Comparison of ENCODE assay signal across 8 cellular contexts in genomic region chrX:85004255-85004654, GRCh38. TPM values are rescaled to one million over a fixed set of nuclear protein-coding genes. Genes with fewer than 3 reads are reported as not detected.
A peak's percentile ranks its signal among the peaks of the same experiment; 100 is the strongest.
DNase-seq lines count a peak whose midpoint lies in the region; TF ChIP-seq lines count a peak whose summit lies in the region.

No MANE protein-coding gene starts in this region.

- no peaks in the 10 kb centered on the region for H3K27me3 ChIP-seq in BJ (ENCODE audit: control insufficient read depth, insufficient read depth, low read length)
- H3K27me3 ChIP-seq in H9 (ENCODE audit: insufficient read depth, low read length): no peaks in the 10 kb centered on the region

- no peaks in the 10 kb centered on the region; the same call in 1 of the 2 replicates for H3K79me2 ChIP-seq in H9 (ENCODE audit: insufficient read depth, low read length)

- POLR2A ChIA-PET in BJ (lab: Charles Lee): no interaction called here

- H3K9me3 Mint-ChIP-seq in H9: peaks cover 52 to 63% of the 10 kb centered on the region in 2 experiments
- H3K9me3 Mint-ChIP-seq in progenitor cell of endocrine pancreas (ENCODE audit: low read depth): peaks cover 38% of the 10 kb centered on the region

- H3K27ac Mint-ChIP-seq in H9 (peak overlapping the region in 1 of 3 experiments; percentile 95; a peak in 4 of 7 replicates), progenitor cell of endocrine pancreas (peak overlapping the region; percentile 99)

- no peak overlapping the region for H3K23ac ChIP-seq in H9 (ENCODE audit: insufficient read length, low read depth, low read length)

- H3K36me3 ChIP-seq in BJ (ENCODE audit: control insufficient read depth, insufficient read depth, low read length): no peaks in the 10 kb centered on the region

- H3K4me3 ChIP-seq in BJ (ENCODE audit: low read depth, low read length) (peak overlapping the region; percentile 70), fibroblast of the aortic adventitia (ENCODE audit: low read depth, low read length) (peak overlapping the region; percentile 77)

- no peak overlapping the region for H4K8ac ChIP-seq in H9 (replicated peaks; ENCODE audit: insufficient read length, low read depth, low read length)

- TF ChIP-seq CTCF in BJ (IDR thresholded peaks at IDR 0.05; ENCODE audit: insufficient read depth, low read depth, low read length) (no peak), H9 (conservative IDR thresholded peaks at IDR 0.05) (no peak), fibroblast of the aortic adventitia (IDR thresholded peaks at IDR 0.05; ENCODE audit: insufficient read depth, low read length) (no peak), progenitor cell of endocrine pancreas (IDR thresholded peaks at IDR 0.05; ENCODE audit: unreplicated experiment) (no peak)

- no peak overlapping the region for H2AFZ ChIP-seq in H9 (ENCODE audit: low read length)

- no peaks in the 10 kb centered on the region; the same call in 1 of the 2 replicates for H3K27me3 Mint-ChIP-seq in H9 (ENCODE audit: low read depth)
- H3K27me3 Mint-ChIP-seq in progenitor cell of endocrine pancreas: no peaks in the 10 kb centered on the region

- H4K20me1 ChIP-seq in H9 (ENCODE audit: control insufficient read depth, insufficient read depth, insufficient read length): no peaks in the 10 kb centered on the region

- peak overlapping the region; percentile 97 for H3K4me2 ChIP-seq in H9 (ENCODE audit: insufficient read depth, insufficient read length, low read length)

- WGBS in H9 (ENCODE audit: extremely low coverage, insufficient read length, low lambda C conversion rate): no CpG with 5 or more reads among the region's 11 CpGs

- H2BK120ac ChIP-seq in H9 (ENCODE audit: low read depth, low read length, poor library complexity, severe bottlenecking): no peak overlapping the region

- peak overlapping the region; percentile 84 to 90 for H3K4me3 Mint-ChIP-seq in H9
- H3K4me3 Mint-ChIP-seq in progenitor cell of endocrine pancreas (ENCODE audit: low read depth): peak overlapping the region; percentile 87

- no peak overlapping the region for H2AK5ac ChIP-seq in H9 (ENCODE audit: insufficient read length, low read length)

- H3T11ph ChIP-seq in H9 (ENCODE audit: low read length): no peak overlapping the region

- peak overlapping the region; percentile 0; the same call in 1 of the 2 replicates for H3K14ac ChIP-seq in H9 (ENCODE audit: insufficient read depth, low read length)

- no peaks in the 10 kb centered on the region; a peak in 2 of 7 replicates for H3K36me3 Mint-ChIP-seq in H9 (ENCODE audit: insufficient read depth in 1 of 3, low read depth in 3 of 3)
- peaks cover 4% of the 10 kb centered on the region for H3K36me3 Mint-ChIP-seq in progenitor cell of endocrine pancreas (ENCODE audit: insufficient read depth)

- H3K23me2 ChIP-seq in H9 (ENCODE audit: insufficient read length, low read depth, low read length, poor library complexity, severe bottlenecking): no peaks in the 10 kb centered on the region

- H3K4me1 Mint-ChIP-seq in H9 (peaks cover 2 to 4% of the 10 kb centered on the region in 2 experiments; a peak in 1 of 4 replicates), progenitor cell of endocrine pancreas (ENCODE audit: low read depth) (peaks cover 4% of the 10 kb centered on the region)

- H3K56ac ChIP-seq in H9 (ENCODE audit: insufficient read length, low read depth, low read length): no peak overlapping the region

- H3K4me1 ChIP-seq in H9 (ENCODE audit: insufficient read depth, low read length): no peaks in the 10 kb centered on the region

- no peak overlapping the region for H4K5ac ChIP-seq in H9 (ENCODE audit: insufficient read length, low read depth, low read length)

- DNase-seq in BJ (ENCODE audit: low read depth): no peak
- DNase-seq in H9: no peak
- DNase-seq in SW480 (ENCODE audit: low spot score): peak; percentile 1
- DNase-seq in fibroblast of the aortic adventitia (ENCODE audit: low read depth): peak; percentile 19
- DNase-seq in progenitor cell of endocrine pancreas (ENCODE audit: low spot score, unreplicated experiment): no peak
- no peak for DNase-seq in NCI-H2081 treated with DMSO at 0.1 percent for 48 hours (lab: John Stamatoyannopoulos, UW)
- no peak for DNase-seq in D341Med (ENCODE audit: low spot score)
- no peak for DNase-seq in posterior cingulate gyrus

- intact Hi-C loops in posterior cingulate gyrus (cut with DNase I): no loop called here

- H3K18ac ChIP-seq in H9 (ENCODE audit: insufficient read length, low read depth, low read length): peak overlapping the region; percentile 70

- H4K91ac ChIP-seq in H9 (ENCODE audit: insufficient read length, low read depth, low read length): no peak overlapping the region

- no peak overlapping the region for H2BK20ac ChIP-seq in H9 (ENCODE audit: low read depth, low read length, poor library complexity, severe bottlenecking)

- H3K9ac ChIP-seq in H9 (ENCODE audit: extremely low read depth, insufficient read length, low read length): peak overlapping the region; percentile 92

- no peak overlapping the region for H3K27ac ChIP-seq in H9 (ENCODE audit: insufficient read length, low read depth, low read length)

- H2BK15ac ChIP-seq in H9 (ENCODE audit: low read depth, low read length): 0 out of 2 replicates have a peak overlapping the region, but pooled peaks have one; percentile 32

- peaks cover 7% of the 10 kb centered on the region for H3K9me3 ChIP-seq in H9 (ENCODE audit: control insufficient read depth, low read depth, low read length)

- H2BK5ac ChIP-seq in H9 (ENCODE audit: insufficient read length, low read length): peak overlapping the region; percentile 13

- H3K4ac ChIP-seq in H9 (ENCODE audit: low read depth, low read length): no peak overlapping the region

- no peak overlapping the region for H2BK12ac ChIP-seq in H9 (ENCODE audit: insufficient read length, low read depth, low read length)

- H3K79me1 ChIP-seq in H9 (ENCODE audit: insufficient read depth, low read depth, low read length, poor library complexity, severe bottlenecking): no peaks in the 10 kb centered on the region

- CTCF ChIA-PET in BJ (lab: Yijun Ruan, JAX): no interaction called here

RNA-seq across cellular contexts. Expression of gene APOOL, which starts 0.6 kb away (rescaled TPM):
- 2.5 and 5.6 TPM in 2 replicates for polyA plus RNA-seq in BJ (2011; rRNA removed)
- polyA minus RNA-seq in BJ (2011; rRNA and poly(A)+ RNA removed): 5.2 and 7.4 TPM in 2 replicates
- total RNA-seq in H9 (2021) (7.9 and 8.0 TPM in 2 replicates), fibroblast of the aortic adventitia (ENCODE audit: low replicate concordance) (2.6 and 18.0 TPM in 2 replicates), progenitor cell of endocrine pancreas (22.3 and 24.0 TPM in 2 replicates)

Comparison
In these comparisons a context has a peak if more than half of its experiments do, and no peak if none do; other contexts are left out.
1. DNase-seq: peak in SW480 (single experiment) and fibroblast of the aortic adventitia (single experiment); none in BJ (single experiment), H9 (single experiment), progenitor cell of endocrine pancreas (single experiment), NCI-H2081 treated with DMSO at 0.1 percent for 48 hours (single experiment), D341Med (single experiment) and posterior cingulate gyrus (0 of 10).